25 cellular contexts compared by ENCODE assay signal in genomic region chr16:12724216-12724615, GRCh38.
A peak's percentile ranks its signal among the peaks of the same experiment; 100 is the strongest.
DNase-seq lines count a peak whose midpoint lies in the region; ATAC-seq and TF ChIP-seq lines count a peak whose summit lies in the region.
"Had no signal": no experiment of that assay in that cellular context is flagged by ENCODE, and none has a peak within 500 bp of the region (broad histone marks: within the 10 kb centered on the region; RNA-seq: fewer than 3 reads in every experiment).

No MANE protein-coding gene starts in this region.

- H3K4me1 ChIP-seq in left ventricle myocardium inferior (no peaks in the 10 kb centered on the region), neuronal stem cell (ENCODE audit: control insufficient read depth in 2 of 2, insufficient read depth in 1 of 2, low read depth in 1 of 2, low read length in 2 of 2) (peaks cover 0 to 17% of the 10 kb centered on the region in 2 donors)
- H3K4me1 ChIP-seq: A549, Caco-2, SJSA1 had no signal

- H3K9me3 Mint-ChIP-seq in glutamatergic neuron (ENCODE audit: unreplicated experiment), result peaks cover 11% of the 10 kb centered on the region
- peaks cover 4% of the 10 kb centered on the region for H3K9me3 Mint-ChIP-seq in activated CD4-positive, alpha-beta T cell treated with anti-CD3 and anti-CD28 coated beads, Interleukin-2, amount 10 ng/mL, durations not matched to agents 7 days and 5 days

- no peak overlapping the region for H4K8ac ChIP-seq in neuronal stem cell (ENCODE audit: low read depth, low read length)

- no CpG with 5 or more reads among the region's 9 CpGs for WGBS in neuronal stem cell (ENCODE audit: extremely low coverage in 2 of 2, insufficient read length in 2 of 2, insufficient replicate concordance in 1 of 2), 2 donors

- DNase-seq in left cardiac atrium, result no peak
- DNase-seq in left ventricle myocardium inferior, result no peak
- no peak for DNase-seq in glutamatergic neuron
- DNase-seq in neuronal stem cell (ENCODE audit: low spot score), result no peak
- DNase-seq in HEK293T (ENCODE audit: extremely low spot score), result no peak
- DNase-seq in DMS53 treated with DMSO at 0.1 percent for 48 hours (lab: John Stamatoyannopoulos, UW; ENCODE audit: unreplicated experiment), result no peak
- DNase-seq in activated CD4-positive, alpha-beta T cell treated with anti-CD3 and anti-CD28 coated beads, Interleukin-2, amount 10 ng/mL, durations not matched to agents 7 days and 5 days, result no peak
- DNase-seq in T1000 (lab: John Stamatoyannopoulos, UW), result no peak
- DNase-seq: AML-193; Caco-2; CD4-positive, alpha-beta memory T cell; DMS79; EL; GDM1; KBM-7; MG63; NCI-H2029; NCI-H446; NCI-H526; NCI-H82; NK-92 treated with Interleukin-12 subunit alpha and Interleukin-12 subunit beta, amount 100 ng/mL, for 24 hours; PC-3 had no signal

- H2BK12ac ChIP-seq in neuronal stem cell (ENCODE audit: low read length), result no peak overlapping the region

- H2AFZ ChIP-seq in neuronal stem cell (ENCODE audit: low read length), result peak overlapping the region; percentile 29

- H4K91ac ChIP-seq in neuronal stem cell (ENCODE audit: low read depth, low read length, poor library complexity), result no peak overlapping the region

- no peak overlapping the region for H3K9ac ChIP-seq in neuronal stem cell (ENCODE audit: low read depth, low read length, poor library complexity)

- POLR2A ChIA-PET in HEK293T (lab: Yijun Ruan, JAX), result no interaction called here
- POLR2A ChIA-PET in activated CD4-positive, alpha-beta T cell treated with anti-CD3 and anti-CD28 coated beads, Interleukin-2, amount 10 ng/mL, durations not matched to agents 7 days and 5 days (lab: Charles Lee), result no interaction called here

- H3K9me3 ChIP-seq in left ventricle myocardium inferior (replicated peaks), result peaks cover 12% of the 10 kb centered on the region
- H3K9me3 ChIP-seq in neuronal stem cell (replicated peaks in 1 of 2; ENCODE audit: control insufficient read depth in 2 of 2, insufficient read depth in 1 of 2, low read depth in 1 of 2, low read length in 2 of 2), result no peaks in the 10 kb centered on the region
- H3K9me3 ChIP-seq: A549, Caco-2, MG63 had no signal

- no peak overlapping the region for H3K4ac ChIP-seq in neuronal stem cell (ENCODE audit: low read length)

- TF ChIP-seq CTCF in left ventricle myocardium inferior (IDR thresholded peaks at IDR 0.05; ENCODE audit: borderline replicate concordance) (no peak), glutamatergic neuron (IDR thresholded peaks at IDR 0.05; ENCODE audit: partially characterized antibody, unreplicated experiment) (no peak)

- H3K4me2 ChIP-seq in neuronal stem cell (ENCODE audit: insufficient read depth, low read length, poor library complexity, severe bottlenecking), result no peak overlapping the region
- H3K4me2 ChIP-seq: A549 had no signal

- no peak overlapping the region for H2BK120ac ChIP-seq in neuronal stem cell (ENCODE audit: low read depth, low read length)

- H2BK5ac ChIP-seq in neuronal stem cell (ENCODE audit: low read length), result no peak overlapping the region

- H3K36me3 ChIP-seq in left ventricle myocardium inferior (no peaks in the 10 kb centered on the region), neuronal stem cell (replicated peaks in 1 of 2; ENCODE audit: control insufficient read depth in 2 of 2, insufficient read depth in 2 of 2, low read length in 2 of 2) (no peaks in the 10 kb centered on the region)
- H3K36me3 ChIP-seq: MG63, SJSA1 had no signal

- H3K4me3 ChIP-seq in left ventricle myocardium inferior (no peak overlapping the region), neuronal stem cell (ENCODE audit: low read length in 2 of 2) (no peak overlapping the region)
- H3K4me3 ChIP-seq: A549, GM12878, MG63, SJSA1 had no signal

- no peaks in the 10 kb centered on the region for H3K27me3 ChIP-seq in left ventricle myocardium inferior (ENCODE audit: low read depth)
- H3K27me3 ChIP-seq in neuronal stem cell (ENCODE audit: control insufficient read depth in 3 of 3, insufficient read depth in 3 of 3, low read depth in 1 of 3, low read length in 3 of 3), result no peaks in the 10 kb centered on the region
- H3K27me3 ChIP-seq: MG63, SJSA1 had no signal

- no peak overlapping the region for H3K23ac ChIP-seq in neuronal stem cell (ENCODE audit: low read depth, low read length, poor library complexity)

- H3K18ac ChIP-seq in neuronal stem cell (ENCODE audit: low read length), result peak overlapping the region; percentile 52

- peaks cover 29% of the 10 kb centered on the region for H3K4me1 Mint-ChIP-seq in glutamatergic neuron (ENCODE audit: low read depth, unreplicated experiment)
- peaks cover 4% of the 10 kb centered on the region for H3K4me1 Mint-ChIP-seq in activated CD4-positive, alpha-beta T cell treated with anti-CD3 and anti-CD28 coated beads, Interleukin-2, amount 10 ng/mL, durations not matched to agents 7 days and 5 days

- H3K36me3 Mint-ChIP-seq in glutamatergic neuron (ENCODE audit: unreplicated experiment), result peaks cover 11% of the 10 kb centered on the region
- peaks cover 6% of the 10 kb centered on the region for H3K36me3 Mint-ChIP-seq in activated CD4-positive, alpha-beta T cell treated with anti-CD3 and anti-CD28 coated beads, Interleukin-2, amount 10 ng/mL, durations not matched to agents 7 days and 5 days (ENCODE audit: low read depth)

- H3K27ac Mint-ChIP-seq in glutamatergic neuron (ENCODE audit: unreplicated experiment), result peak overlapping the region; percentile 91
- H3K27ac Mint-ChIP-seq in activated CD4-positive, alpha-beta T cell treated with anti-CD3 and anti-CD28 coated beads, Interleukin-2, amount 10 ng/mL, durations not matched to agents 7 days and 5 days, result no peak overlapping the region
- H3K27ac Mint-ChIP-seq: CD4-positive, alpha-beta memory T cell had no signal

- no peaks in the 10 kb centered on the region for H3K27me3 Mint-ChIP-seq in glutamatergic neuron (ENCODE audit: unreplicated experiment)
- no peaks in the 10 kb centered on the region for H3K27me3 Mint-ChIP-seq in activated CD4-positive, alpha-beta T cell treated with anti-CD3 and anti-CD28 coated beads, Interleukin-2, amount 10 ng/mL, durations not matched to agents 7 days and 5 days
- H3K27me3 Mint-ChIP-seq: CD4-positive, alpha-beta memory T cell had no signal

- H2AK5ac ChIP-seq in neuronal stem cell (ENCODE audit: low read depth, low read length), result peak overlapping the region; percentile 41

- CTCF ChIA-PET in HEK293T (lab: Yijun Ruan, JAX), result no interaction called here
- CTCF ChIA-PET in activated CD4-positive, alpha-beta T cell treated with anti-CD3 and anti-CD28 coated beads, Interleukin-2, amount 10 ng/mL, durations not matched to agents 7 days and 5 days (lab: Charles Lee), result interaction anchor here (0.6 to 0.9 kb wide), 3 partner anchors 30 to 383 kb away, joined by 3 to 5 read pairs (median 3); no protein-coding TSS in a partner anchor

- H2BK15ac ChIP-seq in neuronal stem cell (ENCODE audit: low read length), result no peak overlapping the region

- H3K4me3 Mint-ChIP-seq in glutamatergic neuron (ENCODE audit: unreplicated experiment), result peak overlapping the region; percentile 32
- no peak overlapping the region for H3K4me3 Mint-ChIP-seq in activated CD4-positive, alpha-beta T cell treated with anti-CD3 and anti-CD28 coated beads, Interleukin-2, amount 10 ng/mL, durations not matched to agents 7 days and 5 days
- H3K4me3 Mint-ChIP-seq: CD4-positive, alpha-beta memory T cell had no signal

- no peak overlapping the region for H3K27ac ChIP-seq in left ventricle myocardium inferior (replicated peaks)
- no peak overlapping the region for H3K27ac ChIP-seq in neuronal stem cell (replicated peaks; ENCODE audit: low read length)
- H3K27ac ChIP-seq: A549, SJSA1 had no signal

- intact Hi-C loops in left cardiac atrium (cut with DNase I) (no loop called here), left ventricle myocardium inferior (cut with micrococcal nuclease) (no loop called here)

- ATAC-seq in left cardiac atrium, result peak; percentile 65 to 71
- ATAC-seq: A549, GM12878, PC-3 had no signal

- no peak overlapping the region for H3K14ac ChIP-seq in neuronal stem cell (ENCODE audit: low read length)

- H3K79me1 ChIP-seq in neuronal stem cell (ENCODE audit: low read depth, low read length), result no peaks in the 10 kb centered on the region

TF ChIP-seq in HEK293T, 16 proteins besides CTCF, POLR2A, EP300 and RAD21:
- TF ChIP-seq L3MBTL2 (conservative IDR thresholded peaks at IDR 0.05), result no peak
TF ChIP-seq in HEK293T: peak in this region for 0.
